In genomic region chr13:97341135-97341534, GRCh38 we compare ENCODE assay signal across 1 cellular context.
TF ChIP-seq lines count a peak whose summit lies in the region.

No MANE protein-coding gene starts in this region.

TF ChIP-seq in SK-N-SH, 30 proteins besides CTCF, POLR2A, EP300 and RAD21 (continued from another document):
- TF ChIP-seq, protein P1, sequence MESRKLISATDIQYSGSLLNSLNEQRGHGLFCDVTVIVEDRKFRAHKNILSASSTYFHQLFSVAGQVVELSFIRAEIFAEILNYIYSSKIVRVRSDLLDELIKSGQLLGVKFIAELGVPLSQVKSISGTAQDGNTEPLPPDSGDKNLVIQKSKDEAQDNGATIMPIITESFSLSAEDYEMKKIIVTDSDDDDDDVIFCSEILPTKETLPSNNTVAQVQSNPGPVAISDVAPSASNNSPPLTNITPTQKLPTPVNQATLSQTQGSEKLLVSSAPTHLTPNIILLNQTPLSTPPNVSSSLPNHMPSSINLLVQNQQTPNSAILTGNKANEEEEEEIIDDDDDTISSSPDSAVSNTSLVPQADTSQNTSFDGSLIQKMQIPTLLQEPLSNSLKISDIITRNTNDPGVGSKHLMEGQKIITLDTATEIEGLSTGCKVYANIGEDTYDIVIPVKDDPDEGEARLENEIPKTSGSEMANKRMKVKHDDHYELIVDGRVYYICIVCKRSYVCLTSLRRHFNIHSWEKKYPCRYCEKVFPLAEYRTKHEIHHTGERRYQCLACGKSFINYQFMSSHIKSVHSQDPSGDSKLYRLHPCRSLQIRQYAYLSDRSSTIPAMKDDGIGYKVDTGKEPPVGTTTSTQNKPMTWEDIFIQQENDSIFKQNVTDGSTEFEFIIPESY (IDR thresholded peaks at IDR 0.05; ENCODE audit: borderline replicate concordance, low read depth) = no peak
- TF ChIP-seq JUND (IDR thresholded peaks at IDR 0.05) = 0 out of 2 replicates have a peak, but pooled peaks have one; percentile 7
- TF ChIP-seq TEAD4 (IDR thresholded peaks at IDR 0.05; ENCODE audit: borderline replicate concordance, insufficient read depth) = no peak
- TF ChIP-seq RFX5 (IDR thresholded peaks at IDR 0.05; ENCODE audit: low read length) = no peak
- TF ChIP-seq, protein P2, sequence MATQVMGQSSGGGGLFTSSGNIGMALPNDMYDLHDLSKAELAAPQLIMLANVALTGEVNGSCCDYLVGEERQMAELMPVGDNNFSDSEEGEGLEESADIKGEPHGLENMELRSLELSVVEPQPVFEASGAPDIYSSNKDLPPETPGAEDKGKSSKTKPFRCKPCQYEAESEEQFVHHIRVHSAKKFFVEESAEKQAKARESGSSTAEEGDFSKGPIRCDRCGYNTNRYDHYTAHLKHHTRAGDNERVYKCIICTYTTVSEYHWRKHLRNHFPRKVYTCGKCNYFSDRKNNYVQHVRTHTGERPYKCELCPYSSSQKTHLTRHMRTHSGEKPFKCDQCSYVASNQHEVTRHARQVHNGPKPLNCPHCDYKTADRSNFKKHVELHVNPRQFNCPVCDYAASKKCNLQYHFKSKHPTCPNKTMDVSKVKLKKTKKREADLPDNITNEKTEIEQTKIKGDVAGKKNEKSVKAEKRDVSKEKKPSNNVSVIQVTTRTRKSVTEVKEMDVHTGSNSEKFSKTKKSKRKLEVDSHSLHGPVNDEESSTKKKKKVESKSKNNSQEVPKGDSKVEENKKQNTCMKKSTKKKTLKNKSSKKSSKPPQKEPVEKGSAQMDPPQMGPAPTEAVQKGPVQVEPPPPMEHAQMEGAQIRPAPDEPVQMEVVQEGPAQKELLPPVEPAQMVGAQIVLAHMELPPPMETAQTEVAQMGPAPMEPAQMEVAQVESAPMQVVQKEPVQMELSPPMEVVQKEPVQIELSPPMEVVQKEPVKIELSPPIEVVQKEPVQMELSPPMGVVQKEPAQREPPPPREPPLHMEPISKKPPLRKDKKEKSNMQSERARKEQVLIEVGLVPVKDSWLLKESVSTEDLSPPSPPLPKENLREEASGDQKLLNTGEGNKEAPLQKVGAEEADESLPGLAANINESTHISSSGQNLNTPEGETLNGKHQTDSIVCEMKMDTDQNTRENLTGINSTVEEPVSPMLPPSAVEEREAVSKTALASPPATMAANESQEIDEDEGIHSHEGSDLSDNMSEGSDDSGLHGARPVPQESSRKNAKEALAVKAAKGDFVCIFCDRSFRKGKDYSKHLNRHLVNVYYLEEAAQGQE (IDR thresholded peaks at IDR 0.05; ENCODE audit: low read depth, low read length) = no peak
- no peak for TF ChIP-seq MEF2A (IDR thresholded peaks at IDR 0.05; ENCODE audit: borderline replicate concordance, low read depth)
